10 cellular contexts compared by ENCODE assay signal in the genomic region with DNA sequence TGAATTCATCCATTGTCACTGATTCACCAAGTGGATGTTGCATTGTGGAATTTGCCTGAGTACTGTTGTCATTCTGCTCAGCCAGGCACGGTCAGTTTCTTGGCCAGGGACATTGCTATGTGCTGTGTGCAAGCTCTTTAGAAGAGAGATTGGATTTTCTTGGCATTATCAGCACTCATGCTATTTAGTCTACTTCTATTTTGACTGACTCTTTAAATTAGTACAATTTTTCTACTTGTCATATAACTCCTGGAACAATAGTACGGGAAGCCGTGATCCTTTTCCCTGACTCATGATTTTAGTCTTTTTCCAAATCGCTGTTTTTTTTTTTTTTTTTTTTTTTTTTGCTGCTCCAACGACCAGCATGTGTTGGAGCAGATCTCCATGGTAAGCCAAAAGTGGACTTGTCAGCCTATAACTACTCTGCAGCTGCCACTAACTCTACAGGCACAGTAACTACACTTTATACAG.
DNase-seq lines count a peak whose midpoint lies in the region; ATAC-seq and FAIRE-seq lines count a peak whose summit lies in the region.
"Had no signal": no experiment of that assay in that cellular context is flagged by ENCODE, and none has a peak within 500 bp of the region (broad histone marks: within the 10 kb centered on the region; RNA-seq: fewer than 3 reads in every experiment).

No MANE protein-coding gene starts in this region.

- H3K9ac ChIP-seq in mesenchymal stem cell (ENCODE audit: low read length): peak overlapping the region; percentile 46

- no peaks in the 10 kb centered on the region for H3K27me3 Mint-ChIP-seq in activated naive CD4-positive, alpha-beta T cell treated with anti-CD3 and anti-CD28 coated beads, Interleukin-2, amount 50 U/mL, for 24 hours
- H3K27me3 Mint-ChIP-seq in effector memory CD8-positive, alpha-beta T cell: no peaks in the 10 kb centered on the region

- no peak overlapping the region for H4K8ac ChIP-seq in mesenchymal stem cell (ENCODE audit: low read length)

- H2BK12ac ChIP-seq in mesenchymal stem cell (ENCODE audit: low read length in 2 of 2): no peak overlapping the region

- peaks cover 89% of the 10 kb centered on the region for H3K4me1 Mint-ChIP-seq in activated naive CD4-positive, alpha-beta T cell treated with anti-CD3 and anti-CD28 coated beads, Interleukin-2, amount 50 U/mL, for 24 hours
- peaks cover 39 to 72% of the 10 kb centered on the region in 2 donors for H3K4me1 Mint-ChIP-seq in effector memory CD8-positive, alpha-beta T cell (ENCODE audit: low read depth in 2 of 2)

- DNase-seq in activated naive CD4-positive, alpha-beta T cell (lab: John Stamatoyannopoulos, UW): no peak
- no peak for DNase-seq in effector memory CD8-positive, alpha-beta T cell
- DNase-seq in mesenchymal stem cell (no peak), urothelium cell line (ENCODE audit: low spot score) (no peak), COLO829 (ENCODE audit: low spot score) (no peak), NCI-H345 treated with DMSO at 0.1 percent for 48 hours (lab: John Stamatoyannopoulos, UW; ENCODE audit: unreplicated experiment) (no peak), NCI-H524 treated with DMSO at 0.1 percent for 48 hours (lab: John Stamatoyannopoulos, UW) (no peak)
- DNase-seq: AML-193, NCI-H187 treated with DMSO at 0.1 percent for 48 hours had no signal

- no peak overlapping the region for H2BK120ac ChIP-seq in mesenchymal stem cell (ENCODE audit: low read depth, low read length)

- no peak overlapping the region for H3K18ac ChIP-seq in mesenchymal stem cell (ENCODE audit: low read depth in 1 of 2, low read length in 2 of 2)

- no peak overlapping the region for H4K91ac ChIP-seq in mesenchymal stem cell (ENCODE audit: low read length)

- H2AFZ ChIP-seq in mesenchymal stem cell (ENCODE audit: low read depth, low read length): no peak overlapping the region

- H3K9me3 Mint-ChIP-seq in activated naive CD4-positive, alpha-beta T cell treated with anti-CD3 and anti-CD28 coated beads, Interleukin-2, amount 50 U/mL, for 24 hours: no peaks in the 10 kb centered on the region
- H3K9me3 Mint-ChIP-seq in effector memory CD8-positive, alpha-beta T cell: no peaks in the 10 kb centered on the region

- peak; percentile 27 for FAIRE-seq in urothelium cell line (lab: Jason Lieb, UNC)

- H3K36me3 ChIP-seq in mesenchymal stem cell (ENCODE audit: control insufficient read depth in 1 of 2, insufficient read depth in 2 of 2, low read depth in 1 of 2, low read length in 2 of 2): peaks cover 7 to 62% of the 10 kb centered on the region in 2 experiments

- H3K4me1 ChIP-seq in mesenchymal stem cell (ENCODE audit: control insufficient read depth, insufficient read depth, low read depth, low read length): peaks cover 4% of the 10 kb centered on the region

- H3K27ac ChIP-seq in mesenchymal stem cell (ENCODE audit: low read length, poor library complexity, severe bottlenecking): peak overlapping the region; percentile 94

- H3K79me1 ChIP-seq in mesenchymal stem cell (replicated peaks; ENCODE audit: low read length, poor library complexity, severe bottlenecking): peaks cover 14% of the 10 kb centered on the region

- no peak for ATAC-seq in effector memory CD8-positive, alpha-beta T cell (replicated peaks)

- H2AK5ac ChIP-seq in mesenchymal stem cell (ENCODE audit: low read length, severe bottlenecking): peak overlapping the region; percentile 58

- H3K23ac ChIP-seq in mesenchymal stem cell (ENCODE audit: low read length in 2 of 2): no peak overlapping the region

- H3K27me3 ChIP-seq in mesenchymal stem cell (ENCODE audit: control insufficient read depth in 1 of 2, insufficient read depth in 1 of 2, low read length in 2 of 2): no peaks in the 10 kb centered on the region

- H3K4me2 ChIP-seq in mesenchymal stem cell (ENCODE audit: low read length, poor library complexity, severe bottlenecking): peak overlapping the region; percentile 12

- H3K27ac Mint-ChIP-seq in activated naive CD4-positive, alpha-beta T cell treated with anti-CD3 and anti-CD28 coated beads, Interleukin-2, amount 50 U/mL, for 24 hours: peak overlapping the region; percentile 98
- peak overlapping the region; percentile 93 to 98 for H3K27ac Mint-ChIP-seq in effector memory CD8-positive, alpha-beta T cell

- WGBS in mesenchymal stem cell: 93% methylated on average over 4 of the region's 5 CpGs

- no peak overlapping the region for H2BK5ac ChIP-seq in mesenchymal stem cell (ENCODE audit: low read depth, low read length, poor library complexity, severe bottlenecking)

- no peak overlapping the region for H3K4me3 ChIP-seq in mesenchymal stem cell (ENCODE audit: insufficient read depth in 1 of 2, low read depth in 1 of 2, low read length in 2 of 2)

- peak overlapping the region; percentile 67 for H3K4me3 Mint-ChIP-seq in activated naive CD4-positive, alpha-beta T cell treated with anti-CD3 and anti-CD28 coated beads, Interleukin-2, amount 50 U/mL, for 24 hours
- peak overlapping the region; percentile 48 to 65 for H3K4me3 Mint-ChIP-seq in effector memory CD8-positive, alpha-beta T cell

- H2BK15ac ChIP-seq in mesenchymal stem cell (ENCODE audit: low read depth, poor library complexity, severe bottlenecking): no peak overlapping the region

- H3K4ac ChIP-seq in mesenchymal stem cell (ENCODE audit: low read depth in 1 of 2, low read length in 2 of 2): no peak overlapping the region

- H3K14ac ChIP-seq in mesenchymal stem cell (ENCODE audit: low read length in 2 of 2): no peak overlapping the region

- H3K9me3 ChIP-seq in mesenchymal stem cell (ENCODE audit: control insufficient read depth, low read length): no peaks in the 10 kb centered on the region

- H3K36me3 Mint-ChIP-seq in activated naive CD4-positive, alpha-beta T cell treated with anti-CD3 and anti-CD28 coated beads, Interleukin-2, amount 50 U/mL, for 24 hours: peaks cover 48% of the 10 kb centered on the region
- peaks cover 97% of the 10 kb centered on the region for H3K36me3 Mint-ChIP-seq in effector memory CD8-positive, alpha-beta T cell (ENCODE audit: insufficient read depth)
